Comparison of ENCODE assay signal across 8 cellular contexts in the genomic region with DNA sequence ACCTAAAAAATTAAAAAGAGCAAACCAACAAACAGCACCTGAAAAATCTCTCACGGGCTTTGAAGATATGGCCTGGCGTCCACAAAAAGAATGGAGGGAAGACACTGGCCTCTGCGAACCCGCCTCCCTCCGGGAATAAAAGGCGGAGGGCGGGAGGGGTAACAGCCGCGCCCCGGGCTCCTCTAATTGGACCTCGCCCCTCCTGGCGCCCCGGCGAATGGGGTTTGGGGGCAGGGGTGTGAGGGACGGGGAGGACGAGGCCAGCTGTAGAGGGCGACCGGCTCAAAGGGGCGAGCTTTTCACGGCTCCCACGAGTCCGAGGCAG. TPM values are rescaled to one million over a fixed set of nuclear protein-coding genes. Genes with fewer than 3 reads are reported as not detected.
DNase-seq lines count a peak whose midpoint lies in the region; ATAC-seq and TF ChIP-seq lines count a peak whose summit lies in the region.

No MANE protein-coding gene starts in this region.

- peak overlapping the region; percentile 95 for H3K4me3 ChIP-seq in fibroblast of pulmonary artery (replicated peaks; ENCODE audit: low read depth, low read length)

- DNase-seq in Calu3 = peak; percentile 71
- DNase-seq in NCI-H2107 treated with DMSO at 0.1 percent for 48 hours (lab: John Stamatoyannopoulos, UW; ENCODE audit: unreplicated experiment) = peak; percentile 37
- DNase-seq in activated CD4-positive, alpha-beta memory T cell treated with anti-CD3 and anti-CD28 coated beads for 36 hours = no peak
- peak; percentile 58 for DNase-seq in fibroblast of pulmonary artery (ENCODE audit: low read depth)
- peak; percentile 76 for DNase-seq in nephron progenitor cell
- DNase-seq in activated CD4-positive, CD25-positive, alpha-beta regulatory T cell treated with anti-CD3 and anti-CD28 coated beads, Interleukin-2, amount 50 U/mL, for 72 hours = no peak

- H3K27me3 Mint-ChIP-seq in Calu3 (ENCODE audit: unreplicated experiment) (peaks cover 7% of the 10 kb centered on the region), nephron progenitor cell (ENCODE audit: low read depth, poor library complexity) (peaks cover 6% of the 10 kb centered on the region)
- H3K27me3 Mint-ChIP-seq in activated CD4-positive, alpha-beta memory T cell treated with anti-CD3 and anti-CD28 coated beads for 36 hours = no peaks in the 10 kb centered on the region

- TF ChIP-seq CTCF in Calu3 (IDR thresholded peaks at IDR 0.05; ENCODE audit: unreplicated experiment) = no peak
- no peak for TF ChIP-seq CTCF in fibroblast of pulmonary artery (IDR thresholded peaks at IDR 0.05; ENCODE audit: low read length, missing control alignments)
- no peak for TF ChIP-seq CTCF in nephron progenitor cell (IDR thresholded peaks at IDR 0.05)

- peak overlapping the region; percentile 75 for H3K27ac Mint-ChIP-seq in Calu3 (ENCODE audit: unreplicated experiment)
- peak overlapping the region; percentile 55 for H3K27ac Mint-ChIP-seq in activated CD4-positive, alpha-beta memory T cell treated with anti-CD3 and anti-CD28 coated beads for 36 hours
- H3K27ac Mint-ChIP-seq in nephron progenitor cell = peak overlapping the region; percentile 92

- CTCF ChIA-PET in Calu3 (lab: Charles Lee) = interaction anchor here (0.5 to 0.6 kb wide), 2 partner anchors 81 to 677 kb away, joined by 3 to 8 read pairs; no protein-coding TSS in a partner anchor
- CTCF ChIA-PET in activated CD4-positive, alpha-beta memory T cell treated with anti-CD3 and anti-CD28 coated beads for 36 hours (lab: Charles Lee) = interaction anchor here (1.5 kb wide), 1 partner anchor 149 kb away, joined by 4 read pairs; no protein-coding TSS in a partner anchor

- H3K9me3 Mint-ChIP-seq in Calu3 (ENCODE audit: low read depth, unreplicated experiment) (no peaks in the 10 kb centered on the region), nephron progenitor cell (no peaks in the 10 kb centered on the region)
- H3K9me3 Mint-ChIP-seq in activated CD4-positive, alpha-beta memory T cell treated with anti-CD3 and anti-CD28 coated beads for 36 hours = no peaks in the 10 kb centered on the region

- POLR2A ChIA-PET in activated CD4-positive, alpha-beta memory T cell treated with anti-CD3 and anti-CD28 coated beads for 36 hours (lab: Charles Lee) = interaction anchor here (0.8 kb wide), 1 partner anchor 199 kb away, joined by 3 read pairs; no protein-coding TSS in a partner anchor

- peak; percentile 58 for ATAC-seq in GM19023 (IDR thresholded peaks at IDR 0.05; ENCODE audit: unreplicated experiment)
- peak; percentile 51 for ATAC-seq in HG03108 (IDR thresholded peaks at IDR 0.05; ENCODE audit: unreplicated experiment)

- H3K4me3 Mint-ChIP-seq in Calu3 (ENCODE audit: low read depth, unreplicated experiment) = peak overlapping the region; percentile 86
- H3K4me3 Mint-ChIP-seq in activated CD4-positive, alpha-beta memory T cell treated with anti-CD3 and anti-CD28 coated beads for 36 hours = peak overlapping the region; percentile 78
- peak overlapping the region; percentile 90 for H3K4me3 Mint-ChIP-seq in nephron progenitor cell

- H3K4me1 Mint-ChIP-seq in Calu3 (ENCODE audit: low read depth, unreplicated experiment) = peaks cover 14% of the 10 kb centered on the region
- H3K4me1 Mint-ChIP-seq in activated CD4-positive, alpha-beta memory T cell treated with anti-CD3 and anti-CD28 coated beads for 36 hours (ENCODE audit: low read depth) = peaks cover 8% of the 10 kb centered on the region
- peaks cover 43% of the 10 kb centered on the region for H3K4me1 Mint-ChIP-seq in nephron progenitor cell

- no TSS peak for BruUV-seq in Calu3 (replicated peaks; lab: Mats Ljungman, UMichigan)

- intact Hi-C loops in Calu3 (cut with micrococcal nuclease; ENCODE audit: unreplicated experiment) = no loop called here
- intact Hi-C loops in activated CD4-positive, alpha-beta memory T cell treated with anti-CD3 and anti-CD28 coated beads for 36 hours (cut with micrococcal nuclease) = loop anchor here (10.0 kb wide), 1 partner anchor 198 kb away; a partner anchor contains a TSS

- H3K36me3 Mint-ChIP-seq in Calu3 (ENCODE audit: insufficient read depth, unreplicated experiment) = peaks cover 22% of the 10 kb centered on the region
- H3K36me3 Mint-ChIP-seq in activated CD4-positive, alpha-beta memory T cell treated with anti-CD3 and anti-CD28 coated beads for 36 hours = no peaks in the 10 kb centered on the region
- no peaks in the 10 kb centered on the region for H3K36me3 Mint-ChIP-seq in nephron progenitor cell (ENCODE audit: low read depth)

RNA-seq across cellular contexts. Expression of a gene that starts 0.8 kb away (rescaled TPM):
- 10.1 and 14.5 TPM in 2 replicates for total RNA-seq in Calu3 (2022)
- 10 to 100 TPM; 10.2 to 10.5 TPM for total RNA-seq in activated CD4-positive, alpha-beta memory T cell treated with anti-CD3 and anti-CD28 coated beads for 36 hours

Comparison
In these comparisons a context has a peak if more than half of its experiments do, and no peak if none do; other contexts are left out.
1. DNase-seq: peak in Calu3 (single experiment), NCI-H2107 treated with DMSO at 0.1 percent for 48 hours (single experiment), fibroblast of pulmonary artery (single experiment) and nephron progenitor cell (single experiment); none in activated CD4-positive, alpha-beta memory T cell treated with anti-CD3 and anti-CD28 coated beads for 36 hours (single experiment) and activated CD4-positive, CD25-positive, alpha-beta regulatory T cell treated with anti-CD3 and anti-CD28 coated beads, Interleukin-2, amount 50 U/mL, for 72 hours (single experiment).
2. Peak in every context shown above with its lines, with median percentiles within 50 percentile points of each other: H3K27ac Mint-ChIP-seq and H3K4me3 Mint-ChIP-seq.